In the genomic region with DNA sequence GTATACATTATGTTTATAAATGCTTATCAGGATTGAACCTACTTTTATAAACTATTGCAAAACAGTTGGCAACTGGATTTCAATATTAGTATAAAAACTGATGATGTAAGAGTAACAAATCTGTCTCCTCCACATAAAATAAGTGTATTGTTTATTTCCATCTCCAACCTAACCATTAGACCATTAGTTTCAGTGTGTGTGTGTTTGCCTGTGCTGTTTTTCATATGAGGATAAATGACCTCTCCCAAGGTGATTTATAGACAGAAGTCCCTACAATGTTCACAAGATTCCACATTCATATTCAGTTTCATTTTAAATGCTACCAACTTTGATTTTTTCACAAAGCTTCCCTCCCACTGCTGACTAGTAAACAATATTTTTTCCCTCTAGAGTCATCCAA, we compare ENCODE assay signal across 18 cellular contexts.
DNase-seq lines count a peak whose midpoint lies in the region; TF ChIP-seq lines count a peak whose summit lies in the region.
"Had no signal": no experiment of that assay in that cellular context is flagged by ENCODE, and none has a peak within 500 bp of the region (broad histone marks: within the 10 kb centered on the region; RNA-seq: fewer than 3 reads in every experiment).

No MANE protein-coding gene starts in this region.

- no peaks in the 10 kb centered on the region for H3K27me3 ChIP-seq in OCI-LY1 (ENCODE audit: insufficient read depth, low read length)
- H3K27me3 ChIP-seq: BLaER1 treated with 17β-estradiol and CSF1 and Interleukin-3, amounts not matched to agents 10 nM and 100 nM had no signal

- no peaks in the 10 kb centered on the region for H3K36me3 Mint-ChIP-seq in nephron (ENCODE audit: low read depth)
- H3K36me3 Mint-ChIP-seq: CD8-positive, alpha-beta T cell had no signal

- H4K20me1 ChIP-seq in OCI-LY1 (ENCODE audit: insufficient read depth, low read length), result no peaks in the 10 kb centered on the region
- H4K20me1 ChIP-seq: BLaER1 treated with 17β-estradiol and CSF1 and Interleukin-3, amounts not matched to agents 10 nM and 100 nM had no signal

- TF ChIP-seq CTCF in OCI-LY1 (IDR thresholded peaks at IDR 0.05; ENCODE audit: low read length) (no peak), nephron (IDR thresholded peaks at IDR 0.05; ENCODE audit: unreplicated experiment in 3 of 3) (no peak)

- no peak overlapping the region for H3K4me3 Mint-ChIP-seq in nephron
- H3K4me3 Mint-ChIP-seq: B cell; CD4-positive, alpha-beta T cell; CD8-positive, alpha-beta T cell had no signal

- no peak overlapping the region for H3K4me2 ChIP-seq in OCI-LY1 (ENCODE audit: low read length)
- H3K4me2 ChIP-seq: A549; BLaER1 treated with 17β-estradiol and CSF1 and Interleukin-3, amounts not matched to agents 10 nM and 100 nM had no signal

- H3K79me2 ChIP-seq in OCI-LY1 (ENCODE audit: insufficient read depth, low read length), result no peaks in the 10 kb centered on the region

- no peaks in the 10 kb centered on the region for H3K27me3 Mint-ChIP-seq in nephron (ENCODE audit: low read depth)
- H3K27me3 Mint-ChIP-seq: B cell; CD4-positive, alpha-beta T cell had no signal

- no peak overlapping the region for H3K4me3 ChIP-seq in OCI-LY1 (ENCODE audit: low read depth, low read length, poor library complexity, severe bottlenecking)
- H3K4me3 ChIP-seq: A549; BLaER1 treated with 17β-estradiol and CSF1 and Interleukin-3, amounts not matched to agents 10 nM and 100 nM had no signal

- H3K4me1 ChIP-seq in OCI-LY1 (ENCODE audit: insufficient read depth, low read length, severe bottlenecking), result peaks cover 38% of the 10 kb centered on the region
- H3K4me1 ChIP-seq: BLaER1 treated with 17β-estradiol and CSF1 and Interleukin-3, amounts not matched to agents 10 nM and 100 nM; Caco-2 had no signal

- no peaks in the 10 kb centered on the region for H3K36me3 ChIP-seq in OCI-LY1 (ENCODE audit: insufficient read depth, low read length)
- H3K36me3 ChIP-seq: BLaER1 treated with 17β-estradiol and CSF1 and Interleukin-3, amounts not matched to agents 10 nM and 100 nM had no signal

- no peak overlapping the region for H3K9ac ChIP-seq in OCI-LY1 (ENCODE audit: low read length)
- H3K9ac ChIP-seq: BLaER1 treated with 17β-estradiol and CSF1 and Interleukin-3, amounts not matched to agents 10 nM and 100 nM had no signal

- H2AFZ ChIP-seq in OCI-LY1 (ENCODE audit: low read length), result peak overlapping the region; percentile 66; the same call in 1 of the 2 replicates

- H3K9me3 Mint-ChIP-seq in nephron, result no peaks in the 10 kb centered on the region
- H3K9me3 Mint-ChIP-seq: CD4-positive, alpha-beta T cell had no signal

- DNase-seq in NCI-H1417 (lab: John Stamatoyannopoulos, UW) (peak in 2 of 3 experiments; percentile 7 to 24), NCI-H1417 treated with DMSO at 0.1 percent for 48 hours (lab: John Stamatoyannopoulos, UW) (no peak), amygdala (lab: John Stamatoyannopoulos, UW) (no peak)
- no peak for DNase-seq in stimulated activated CD4-positive, alpha-beta T cell treated with anti-CD3 and anti-CD28 coated beads, Interleukin-1b, Interleukin-23, amount 100 ng/mL, for 48 hours
- DNase-seq: AML-193; Caco-2; Calu3; CD4-positive, alpha-beta T cell; CD8-positive, alpha-beta T cell; DMS79 treated with DMSO at 0.1 percent for 48 hours; GF-D8 had no signal

- peak overlapping the region; percentile 28 for H3K27ac ChIP-seq in OCI-LY1 (ENCODE audit: low read depth, low read length, poor library complexity, severe bottlenecking)
- H3K27ac ChIP-seq: 22Rv1; A549; BLaER1 treated with 17β-estradiol and CSF1 and Interleukin-3, amounts not matched to agents 10 nM and 100 nM; C4-2B had no signal

- peak overlapping the region; percentile 7 to 68 (median 28) for H3K27ac Mint-ChIP-seq in nephron
- H3K27ac Mint-ChIP-seq: B cell; CD4-positive, alpha-beta T cell; CD8-positive, alpha-beta T cell had no signal

- peaks cover 29% of the 10 kb centered on the region for H3K4me1 Mint-ChIP-seq in nephron
- H3K4me1 Mint-ChIP-seq: B cell had no signal

- no peaks in the 10 kb centered on the region for H3F3A ChIP-seq in OCI-LY1 (ENCODE audit: insufficient read depth, low read length)

- no peaks in the 10 kb centered on the region for H3K9me3 ChIP-seq in OCI-LY1 (ENCODE audit: low read length)
- H3K9me3 ChIP-seq: A549; BLaER1 treated with 17β-estradiol and CSF1 and Interleukin-3, amounts not matched to agents 10 nM and 100 nM; Caco-2 had no signal

- no peaks in the 10 kb centered on the region for H3K9me2 ChIP-seq in OCI-LY1 (ENCODE audit: low read depth, low read length)

Comparison
In these comparisons a context has a peak if more than half of its experiments do, and no peak if none do; other contexts are left out.
1. DNase-seq: peak in NCI-H1417 (2 of 3); none in NCI-H1417 treated with DMSO at 0.1 percent for 48 hours (single experiment), amygdala (0 of 56) and stimulated activated CD4-positive, alpha-beta T cell treated with anti-CD3 and anti-CD28 coated beads, Interleukin-1b, Interleukin-23, amount 100 ng/mL, for 48 hours (single experiment).